In genomic region chr4:140523857-140524742, GRCh38 we compare ENCODE assay signal across 8 cellular contexts.
DNase-seq lines count a peak whose midpoint lies in the region; ATAC-seq, FAIRE-seq and TF ChIP-seq lines count a peak whose summit lies in the region.

TSS of gene ELMOD2 (plus strand) at chr4:140524168. CDS start at chr4:140525429, 1,261 bp downstream.

- H3K27ac Mint-ChIP-seq in central memory CD8-positive, alpha-beta T cell (ENCODE audit: low read depth), result peak within 1 kb of the TSS; percentile 73

- peak; percentile 100 for ATAC-seq in GM18909 (IDR thresholded peaks at IDR 0.05; ENCODE audit: poor library complexity, unreplicated experiment)
- peak; percentile 100 for ATAC-seq in HG03196 (IDR thresholded peaks at IDR 0.05; ENCODE audit: unreplicated experiment)
- ATAC-seq in central memory CD8-positive, alpha-beta T cell (replicated peaks; ENCODE audit: extremely low read depth, poor library complexity, severe bottlenecking), result peak; percentile 100

- H3K36me3 Mint-ChIP-seq in central memory CD8-positive, alpha-beta T cell (ENCODE audit: insufficient read depth), result peaks cover 4% of the 10 kb centered on the region

- TF ChIP-seq CTCF in AG09309 (IDR thresholded peaks at IDR 0.05; ENCODE audit: control insufficient read depth, insufficient read depth, low read depth, low read length, missing control alignments), result peak; percentile 97

- DNase-seq in AG09309 (ENCODE audit: low read depth) (peak; percentile 83), NCI-H345 (lab: John Stamatoyannopoulos, UW) (peak; percentile 97)
- peak; percentile 92 to 96 (median 93) for DNase-seq in activated CD4-positive, CD25-positive, alpha-beta regulatory T cell (lab: John Stamatoyannopoulos, UW)
- DNase-seq in central memory CD8-positive, alpha-beta T cell (ENCODE audit: low spot score in 2 of 2), result peak; percentile 92 to 93
- peak; percentile 91 to 96 (median 95) for DNase-seq in stimulated activated CD4-positive, alpha-beta T cell treated with anti-CD3 and anti-CD28 coated beads, Interleukin-12 subunit alpha, Interleukin-12 subunit beta, amount 100 ng/mL, for 48 hours (ENCODE audit: low read depth in 2 of 3, low spot score in 1 of 3)

- H3K9me3 Mint-ChIP-seq in central memory CD8-positive, alpha-beta T cell, result no peaks in the 10 kb centered on the region

- H3K4me1 Mint-ChIP-seq in central memory CD8-positive, alpha-beta T cell, result peaks cover 13% of the 10 kb centered on the region

- H3K4me3 Mint-ChIP-seq in central memory CD8-positive, alpha-beta T cell, result peak within 1 kb of the TSS; percentile 81

- H3K4me3 ChIP-seq in AG09309 (ENCODE audit: control insufficient read depth, low read depth, low read length), result peak within 1 kb of the TSS; percentile 55

- peak; percentile 93 for FAIRE-seq in islet of Langerhans (lab: Jason Lieb, UNC)

- H3K27me3 Mint-ChIP-seq in central memory CD8-positive, alpha-beta T cell, result no peaks in the 10 kb centered on the region

Comparison
In these comparisons a context has a peak if more than half of its experiments do, and no peak if none do; other contexts are left out.
1. Peak in every context shown above with its lines: DNase-seq, ATAC-seq and H3K4me3 ChIP-seq.